ENCODE assay signal across 11 cellular contexts in the genomic region with DNA sequence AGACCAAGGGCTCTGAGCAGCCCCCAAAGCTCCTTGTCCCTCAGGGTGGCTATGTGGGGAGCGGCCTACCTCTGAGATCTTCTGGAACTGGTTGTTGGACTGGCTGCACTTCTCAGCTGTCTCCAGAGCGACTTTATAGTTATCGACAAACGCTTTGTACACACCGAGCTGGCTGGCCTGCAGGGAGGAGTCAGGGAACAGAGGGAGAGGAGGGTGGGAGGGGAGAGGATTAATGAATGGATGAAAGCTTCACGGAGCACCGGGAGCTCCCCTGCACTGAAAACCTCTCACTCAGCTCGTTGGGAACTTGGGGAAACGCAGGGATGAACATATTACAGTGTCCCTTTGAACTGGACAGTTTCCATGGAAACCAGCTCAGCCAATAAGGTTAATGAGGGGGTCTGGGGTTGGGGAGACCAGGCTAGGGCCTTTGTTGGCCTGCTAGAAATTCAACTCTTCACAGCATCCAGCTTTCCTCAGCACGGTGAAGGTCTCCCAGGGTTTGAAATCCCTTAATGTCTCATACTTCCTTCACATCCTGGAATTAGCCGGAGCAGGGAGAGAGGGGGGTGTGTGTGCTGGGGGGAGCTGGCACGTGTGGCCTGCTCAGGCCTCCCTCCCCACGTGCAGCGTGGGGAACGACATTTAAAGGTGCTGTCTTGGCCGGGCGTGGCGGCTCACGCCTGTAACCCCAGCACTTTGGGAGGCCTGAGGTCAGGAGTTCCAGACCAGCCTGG.
DNase-seq lines count a peak whose midpoint lies in the region; ATAC-seq and TF ChIP-seq lines count a peak whose summit lies in the region.
"Had no signal": no experiment of that assay in that cellular context is flagged by ENCODE, and none has a peak within 500 bp of the region (broad histone marks: within the 10 kb centered on the region; RNA-seq: fewer than 3 reads in every experiment).

No MANE protein-coding gene starts in this region.

- H2BK15ac ChIP-seq in neuronal stem cell (ENCODE audit: low read length) = no peak overlapping the region

- H3K27me3 Mint-ChIP-seq in stimulated activated naive CD8-positive, alpha-beta T cell treated with anti-CD3 and anti-CD28 coated beads, Interleukin-15, amount 100 ng/mL, for 72 hours = no peaks in the 10 kb centered on the region
- H3K27me3 Mint-ChIP-seq: natural killer cell treated with Interleukin-12 subunit alpha and Interleukin-12 subunit beta and Interleukin-15 and Interleukin-18, amount 100 ng/mL, for 72 hours had no signal

- H3K4me3 ChIP-seq in esophagus squamous epithelium (no peak overlapping the region), neuronal stem cell (ENCODE audit: low read length in 2 of 2) (no peak overlapping the region)

- intact Hi-C loops in esophagus squamous epithelium (cut with DNase I) = no loop called here

- no peak for TF ChIP-seq CTCF in esophagus squamous epithelium (IDR thresholded peaks at IDR 0.05)

- no peak overlapping the region for H4K91ac ChIP-seq in neuronal stem cell (ENCODE audit: low read depth, low read length, poor library complexity)

- H3K79me1 ChIP-seq in neuronal stem cell (ENCODE audit: low read depth, low read length) = peaks cover 3% of the 10 kb centered on the region

- no peak for TF ChIP-seq POLR2A in esophagus squamous epithelium (IDR thresholded peaks at IDR 0.05)

- H3K4me2 ChIP-seq in neuronal stem cell (ENCODE audit: insufficient read depth, low read length, poor library complexity, severe bottlenecking) = no peak overlapping the region

- H2BK5ac ChIP-seq in neuronal stem cell (ENCODE audit: low read length) = no peak overlapping the region

- ATAC-seq in stimulated activated naive CD8-positive, alpha-beta T cell treated with anti-CD3 and anti-CD28 coated beads, Interleukin-15, amount 100 ng/mL, for 72 hours = no peak
- ATAC-seq in GM21390 (IDR thresholded peaks at IDR 0.05; ENCODE audit: unreplicated experiment) = no peak
- ATAC-seq: natural killer cell treated with Interleukin-12 subunit alpha and Interleukin-12 subunit beta and Interleukin-15 and Interleukin-18, amount 100 ng/mL, for 72 hours had no signal

- no peak overlapping the region for H3K9ac ChIP-seq in neuronal stem cell (ENCODE audit: low read depth, low read length, poor library complexity)

- DNase-seq in HT-29 (ENCODE audit: low spot score) (peak; percentile 54), NCI-H774 (lab: John Stamatoyannopoulos, UW) (peak; percentile 1), esophagus squamous epithelium (lab: John Stamatoyannopoulos, UW) (no peak), neuronal stem cell (ENCODE audit: low spot score) (no peak)
- no peak for DNase-seq in stimulated activated naive CD8-positive, alpha-beta T cell treated with anti-CD3 and anti-CD28 coated beads, Interleukin-15, amount 100 ng/mL, for 72 hours
- DNase-seq in activated CD4-positive, CD25-positive, alpha-beta regulatory T cell treated with anti-CD3 and anti-CD28 coated beads, Interleukin-2, amount 50 U/mL, for 72 hours = no peak
- DNase-seq: activated effector memory CD4-positive, alpha-beta T cell treated with anti-CD3 and anti-CD28 coated beads, Interleukin-2, amount 50 U/mL, for 16 hours; NCI-H2171 treated with DMSO at 0.1 percent for 48 hours had no signal

- no peak overlapping the region for H3K4ac ChIP-seq in neuronal stem cell (ENCODE audit: low read length)

- H3K27me3 ChIP-seq in esophagus squamous epithelium = no peaks in the 10 kb centered on the region
- no peaks in the 10 kb centered on the region for H3K27me3 ChIP-seq in neuronal stem cell (ENCODE audit: control insufficient read depth in 3 of 3, insufficient read depth in 3 of 3, low read depth in 1 of 3, low read length in 3 of 3)

- peaks cover 28 to 82% (median 44%) of the 10 kb centered on the region in 3 donors for H3K4me1 ChIP-seq in esophagus squamous epithelium
- H3K4me1 ChIP-seq in neuronal stem cell (ENCODE audit: control insufficient read depth in 2 of 2, insufficient read depth in 1 of 2, low read depth in 1 of 2, low read length in 2 of 2) = peaks cover 13 to 23% of the 10 kb centered on the region in 2 donors

- no peak overlapping the region for H3K23ac ChIP-seq in neuronal stem cell (ENCODE audit: low read depth, low read length, poor library complexity)

- no peak overlapping the region for H3K27ac Mint-ChIP-seq in stimulated activated naive CD8-positive, alpha-beta T cell treated with anti-CD3 and anti-CD28 coated beads, Interleukin-15, amount 100 ng/mL, for 72 hours
- H3K27ac Mint-ChIP-seq: natural killer cell treated with Interleukin-12 subunit alpha and Interleukin-12 subunit beta and Interleukin-15 and Interleukin-18, amount 100 ng/mL, for 72 hours had no signal

- no peaks in the 10 kb centered on the region for H3K9me3 ChIP-seq in esophagus squamous epithelium
- H3K9me3 ChIP-seq in neuronal stem cell (replicated peaks in 1 of 2; ENCODE audit: control insufficient read depth in 2 of 2, insufficient read depth in 1 of 2, low read depth in 1 of 2, low read length in 2 of 2) = no peaks in the 10 kb centered on the region

- no peaks in the 10 kb centered on the region for H3K9me3 Mint-ChIP-seq in stimulated activated naive CD8-positive, alpha-beta T cell treated with anti-CD3 and anti-CD28 coated beads, Interleukin-15, amount 100 ng/mL, for 72 hours
- H3K9me3 Mint-ChIP-seq: natural killer cell treated with Interleukin-12 subunit alpha and Interleukin-12 subunit beta and Interleukin-15 and Interleukin-18, amount 100 ng/mL, for 72 hours had no signal

- no peak overlapping the region for H3K4me3 Mint-ChIP-seq in stimulated activated naive CD8-positive, alpha-beta T cell treated with anti-CD3 and anti-CD28 coated beads, Interleukin-15, amount 100 ng/mL, for 72 hours
- H3K4me3 Mint-ChIP-seq: natural killer cell treated with Interleukin-12 subunit alpha and Interleukin-12 subunit beta and Interleukin-15 and Interleukin-18, amount 100 ng/mL, for 72 hours had no signal

- WGBS in esophagus squamous epithelium, 2 donors = 44 to 70% methylated on average over 9 to 13 of the region's 19 CpGs
- WGBS in neuronal stem cell (ENCODE audit: extremely low coverage in 2 of 2, insufficient read length in 2 of 2, insufficient replicate concordance in 1 of 2), 2 donors = no CpG with 5 or more reads among the region's 19 CpGs

- H3K27ac ChIP-seq in esophagus squamous epithelium = peak overlapping the region in 3 of 4 donors; percentile 15 to 42 (median 24)
- H3K27ac ChIP-seq in neuronal stem cell (replicated peaks; ENCODE audit: low read length) = peak overlapping the region; percentile 73
- H3K27ac ChIP-seq: HL-60 had no signal

- H2AK5ac ChIP-seq in neuronal stem cell (ENCODE audit: low read depth, low read length) = no peak overlapping the region

- H4K8ac ChIP-seq in neuronal stem cell (ENCODE audit: low read depth, low read length) = no peak overlapping the region

- peaks cover 2 to 82% (median 24%) of the 10 kb centered on the region in 3 donors for H3K36me3 ChIP-seq in esophagus squamous epithelium
- H3K36me3 ChIP-seq in neuronal stem cell (replicated peaks in 1 of 2; ENCODE audit: control insufficient read depth in 2 of 2, insufficient read depth in 2 of 2, low read length in 2 of 2) = peaks cover 8 to 43% of the 10 kb centered on the region in 2 donors

- peak overlapping the region; percentile 38 for H2AFZ ChIP-seq in neuronal stem cell (ENCODE audit: low read length)

- H2BK12ac ChIP-seq in neuronal stem cell (ENCODE audit: low read length) = no peak overlapping the region

- H3K18ac ChIP-seq in neuronal stem cell (ENCODE audit: low read length) = peak overlapping the region; percentile 86

- no peak overlapping the region for H3K14ac ChIP-seq in neuronal stem cell (ENCODE audit: low read length)

- H2BK120ac ChIP-seq in neuronal stem cell (ENCODE audit: low read depth, low read length) = no peak overlapping the region

- H3K4me1 Mint-ChIP-seq in stimulated activated naive CD8-positive, alpha-beta T cell treated with anti-CD3 and anti-CD28 coated beads, Interleukin-15, amount 100 ng/mL, for 72 hours = peaks cover 10% of the 10 kb centered on the region

Comparison
In these comparisons a context has a peak if more than half of its experiments do, and no peak if none do; other contexts are left out.
1. DNase-seq: peak in HT-29 (single experiment) and NCI-H774 (single experiment); none in esophagus squamous epithelium (single experiment), neuronal stem cell (single experiment), stimulated activated naive CD8-positive, alpha-beta T cell treated with anti-CD3 and anti-CD28 coated beads, Interleukin-15, amount 100 ng/mL, for 72 hours (0 of 2) and activated CD4-positive, CD25-positive, alpha-beta regulatory T cell treated with anti-CD3 and anti-CD28 coated beads, Interleukin-2, amount 50 U/mL, for 72 hours (single experiment).